ENCODE assay signal across 9 cellular contexts in the genomic region with DNA sequence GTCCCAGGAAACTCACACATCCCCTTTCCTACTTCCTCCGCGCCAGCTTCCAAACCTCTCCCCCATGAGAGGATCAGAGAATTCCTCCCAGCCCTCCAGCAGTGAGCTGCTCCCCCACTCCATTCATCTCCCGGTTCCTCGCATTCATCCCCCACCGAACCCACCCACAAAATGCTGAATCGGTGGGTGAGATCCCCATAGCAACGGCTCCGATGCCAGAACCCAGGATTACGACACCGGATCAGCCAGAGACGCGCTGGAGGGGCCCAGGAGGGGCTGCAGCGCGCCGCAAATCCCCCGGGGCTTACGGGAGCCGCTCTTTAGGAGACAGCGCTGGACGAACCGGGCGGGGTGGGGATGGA.
DNase-seq lines count a peak whose midpoint lies in the region; ATAC-seq and TF ChIP-seq lines count a peak whose summit lies in the region.
"Had no signal": no experiment of that assay in that cellular context is flagged by ENCODE, and none has a peak within 500 bp of the region (broad histone marks: within the 10 kb centered on the region; RNA-seq: fewer than 3 reads in every experiment).

No MANE protein-coding gene starts in this region.

- H3K4me3 ChIP-seq in iPS-18c (ENCODE audit: insufficient read depth, low read depth, low read length) (peak overlapping the region; percentile 64), spleen (peak overlapping the region in 7 of 8 donors; percentile 2 to 63 (median 31))

- peaks cover 0 to 46% (median 10%) of the 10 kb centered on the region in 7 donors for H3K27me3 ChIP-seq in spleen (replicated peaks in 1 of 7)

- H3K9me3 Mint-ChIP-seq in activated T-helper 17 cell treated with anti-CD3 and anti-CD28 coated beads, Interleukin-2, amount 50 U/mL, for 72 hours, result no peaks in the 10 kb centered on the region
- H3K9me3 Mint-ChIP-seq: activated CD4-positive, alpha-beta T cell treated with anti-CD3 and anti-CD28 coated beads, Interleukin-2, amount 10 ng/mL, durations not matched to agents 7 days and 5 days had no signal

- no peaks in the 10 kb centered on the region for H3K36me3 ChIP-seq in spleen

- DNase-seq in NOMO-1 treated with DMSO at 0.1 percent for 48 hours (lab: John Stamatoyannopoulos, UW; ENCODE audit: unreplicated experiment) (peak; percentile 26), NOMO-1 (lab: John Stamatoyannopoulos, UW; ENCODE audit: unreplicated experiment in 2 of 2) (no peak), spleen (no peak), NCI-H345 (lab: John Stamatoyannopoulos, UW) (no peak)
- no peak for DNase-seq in activated effector memory CD4-positive, alpha-beta T cell treated with Interleukin-2 at 50 U/mL for 16 hours

- TF ChIP-seq POLR2A in spleen (IDR thresholded peaks at IDR 0.05), result no peak

- TF ChIP-seq CTCF in spleen (IDR thresholded peaks at IDR 0.05 in 8 of 11, conservative IDR thresholded peaks at IDR 0.05 in 3 of 11), result no peak

- H3K4me3 Mint-ChIP-seq in activated T-helper 17 cell treated with anti-CD3 and anti-CD28 coated beads, Interleukin-2, amount 50 U/mL, for 72 hours, result peak overlapping the region; percentile 10
- H3K4me3 Mint-ChIP-seq: activated CD4-positive, alpha-beta T cell treated with anti-CD3 and anti-CD28 coated beads, Interleukin-2, amount 10 ng/mL, durations not matched to agents 7 days and 5 days had no signal

- ATAC-seq in activated T-helper 17 cell treated with anti-CD3 and anti-CD28 coated beads, Interleukin-2, amount 50 U/mL, for 72 hours (replicated peaks), result no peak
- no peak for ATAC-seq in GM21367 (IDR thresholded peaks at IDR 0.05; ENCODE audit: unreplicated experiment)

- H3K27ac Mint-ChIP-seq in activated T-helper 17 cell treated with anti-CD3 and anti-CD28 coated beads, Interleukin-2, amount 50 U/mL, for 72 hours, result no peak overlapping the region
- H3K27ac Mint-ChIP-seq: activated CD4-positive, alpha-beta T cell treated with anti-CD3 and anti-CD28 coated beads, Interleukin-2, amount 10 ng/mL, durations not matched to agents 7 days and 5 days had no signal

- no peaks in the 10 kb centered on the region for H3K36me3 Mint-ChIP-seq in activated T-helper 17 cell treated with anti-CD3 and anti-CD28 coated beads, Interleukin-2, amount 50 U/mL, for 72 hours (ENCODE audit: low read depth)

- no peaks in the 10 kb centered on the region for H3K4me1 Mint-ChIP-seq in activated T-helper 17 cell treated with anti-CD3 and anti-CD28 coated beads, Interleukin-2, amount 50 U/mL, for 72 hours

- peaks cover 10% of the 10 kb centered on the region for H3K27me3 Mint-ChIP-seq in activated T-helper 17 cell treated with anti-CD3 and anti-CD28 coated beads, Interleukin-2, amount 50 U/mL, for 72 hours

- no peak overlapping the region for H3K27ac ChIP-seq in spleen

- WGBS in spleen, 5 donors, result 7 to 14% (median 8%) methylated on average over 19 to 22 of the region's 22 CpGs

- H3K4me1 ChIP-seq in spleen, result peaks cover 6 to 22% (median 13%) of the 10 kb centered on the region in 6 donors

- intact Hi-C loops in spleen (cut with DNase I; ENCODE audit: low total_unique reads), result no loop called here

- H3K9me3 ChIP-seq in iPS-18c (ENCODE audit: control insufficient read depth, insufficient read depth, low read length), result no peaks in the 10 kb centered on the region
- H3K9me3 ChIP-seq in spleen, result no peaks in the 10 kb centered on the region
